ENCODE assay signal across 8 cellular contexts in the genomic region with DNA sequence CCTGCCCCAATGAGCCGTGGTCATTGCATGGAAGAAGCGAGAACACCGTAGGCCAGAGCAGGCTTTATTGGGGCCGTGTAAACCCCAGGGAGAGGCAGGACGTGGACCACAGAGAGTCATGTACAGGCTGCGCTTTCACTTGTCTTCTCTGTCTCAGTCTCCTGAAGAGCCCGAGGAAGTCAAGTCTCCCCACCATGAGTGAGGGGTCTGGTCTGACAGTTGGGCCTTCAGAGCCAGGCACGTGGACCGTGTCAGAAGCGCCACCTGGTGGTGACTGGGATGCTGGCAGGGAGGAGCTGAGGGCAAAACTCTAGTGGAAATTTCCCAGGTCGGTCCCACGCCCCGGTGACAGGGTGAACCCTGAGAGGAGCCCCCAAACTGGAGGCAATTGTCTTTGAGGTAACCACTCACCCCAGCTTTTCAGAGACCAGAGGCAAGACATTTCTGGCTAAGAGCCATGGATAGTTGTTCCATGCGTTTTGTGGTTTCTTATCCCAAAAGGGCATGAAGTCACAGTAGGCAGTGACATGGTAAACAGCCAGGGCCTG. TPM values are rescaled to one million over a fixed set of nuclear protein-coding genes. Genes with fewer than 3 reads are reported as not detected.
A peak's percentile ranks its signal among the peaks of the same experiment; 100 is the strongest.
DNase-seq lines count a peak whose midpoint lies in the region; ATAC-seq and TF ChIP-seq lines count a peak whose summit lies in the region.

No MANE protein-coding gene starts in this region.

- intact Hi-C loops in tibial artery (cut with DNase I; ENCODE audit: low total_unique reads): loop anchor here (2.0 kb wide), 1 partner anchor 43 kb away; no protein-coding TSS in a partner anchor

- ATAC-seq in GM19455 (IDR thresholded peaks at IDR 0.05; ENCODE audit: unreplicated experiment): no peak

- in situ Hi-C loops in GM23248 (cut with MboI): no loop called here

- no peak overlapping the region for H3K4me3 ChIP-seq in GM23248
- H3K4me3 ChIP-seq in fibroblast of the aortic adventitia (ENCODE audit: low read depth, low read length): no peak overlapping the region
- no peak overlapping the region for H3K4me3 ChIP-seq in osteoblast (ENCODE audit: insufficient read depth, low read length)
- H3K4me3 ChIP-seq in tibial artery: no peak overlapping the region

- WGBS in GM23248 (ENCODE audit: low coverage in 1 of 2, low lambda C conversion rate in 2 of 2, missing lambda C conversion rate in 2 of 2), 2 experiments: 33% methylated on average over 14 of the region's 14 CpGs

- H3K9me3 ChIP-seq in GM23248 (ENCODE audit: low read depth) (no peaks in the 10 kb centered on the region), osteoblast (ENCODE audit: low read depth, low read length) (no peaks in the 10 kb centered on the region), tibial artery (no peaks in the 10 kb centered on the region)

- no peak overlapping the region for H3K4me2 ChIP-seq in GM23248 (ENCODE audit: unreplicated experiment)
- no peak overlapping the region for H3K4me2 ChIP-seq in osteoblast (ENCODE audit: insufficient read depth, low read length)

- peaks cover 31% of the 10 kb centered on the region for H3F3A ChIP-seq in GM23248 (ENCODE audit: insufficient read depth)

- H3K9ac ChIP-seq in GM23248: no peak overlapping the region

- TF ChIP-seq CTCF in fibroblast of the aortic adventitia (IDR thresholded peaks at IDR 0.05; ENCODE audit: insufficient read depth, low read length) (peak; percentile 97), osteoblast (IDR thresholded peaks at IDR 0.05; ENCODE audit: extremely low read depth, low read depth, low read length) (peak; percentile 98), tibial artery (IDR thresholded peaks at IDR 0.05) (peak; percentile 90 to 92)

- peak; percentile 16 to 20 for DNase-seq in AML-193 (lab: John Stamatoyannopoulos, UW)
- DNase-seq in GM23248: peak; percentile 70
- DNase-seq in OCI-M2 (lab: John Stamatoyannopoulos, UW; ENCODE audit: unreplicated experiment): peak; percentile 59
- peak; percentile 65 to 75 for DNase-seq in activated T-helper 1 cell treated with anti-CD3 and anti-CD28 coated beads, Interleukin-2, amount 50 U/mL, for 16 hours (ENCODE audit: low read depth in 1 of 2, low spot score in 1 of 2)
- peak; percentile 62 for DNase-seq in fibroblast of the aortic adventitia (ENCODE audit: low read depth)
- peak; percentile 93 for DNase-seq in osteoblast (ENCODE audit: insufficient read length, low spot score, missing footprints)
- peak; percentile 62 to 81 for DNase-seq in tibial artery

- H3K79me2 ChIP-seq in GM23248 (ENCODE audit: insufficient read depth) (no peaks in the 10 kb centered on the region), osteoblast (ENCODE audit: insufficient read depth, low read length) (no peaks in the 10 kb centered on the region)

- no peaks in the 10 kb centered on the region for H3K9me2 ChIP-seq in GM23248 (ENCODE audit: insufficient read depth)

- H3K4me1 ChIP-seq in GM23248 (ENCODE audit: insufficient read depth): peaks cover 4% of the 10 kb centered on the region; the same call in 1 of the 2 replicates
- H3K4me1 ChIP-seq in osteoblast (ENCODE audit: insufficient read depth, low read length): peaks cover 7% of the 10 kb centered on the region
- H3K4me1 ChIP-seq in tibial artery: peaks cover 0 to 26% (median 15%) of the 10 kb centered on the region in 4 donors

- H3K36me3 ChIP-seq in GM23248 (ENCODE audit: low read depth) (peaks cover 17% of the 10 kb centered on the region), osteoblast (ENCODE audit: insufficient read depth, low read length) (peaks cover 38% of the 10 kb centered on the region), tibial artery (peaks cover 26 to 42% (median 28%) of the 10 kb centered on the region in 3 donors)

- H3K27me3 ChIP-seq in GM23248 (replicated peaks; ENCODE audit: insufficient read depth): no peaks in the 10 kb centered on the region
- no peaks in the 10 kb centered on the region for H3K27me3 ChIP-seq in osteoblast (ENCODE audit: insufficient read depth, low read length)
- H3K27me3 ChIP-seq in tibial artery: no peaks in the 10 kb centered on the region

- H3K27ac ChIP-seq in GM23248 (no peak overlapping the region), osteoblast (ENCODE audit: low read depth, low read length) (no peak overlapping the region), tibial artery (no peak overlapping the region)

- no peak overlapping the region for H2AFZ ChIP-seq in GM23248
- no peak overlapping the region for H2AFZ ChIP-seq in osteoblast (ENCODE audit: low read length)

- H4K20me1 ChIP-seq in GM23248 (ENCODE audit: insufficient read depth) (no peaks in the 10 kb centered on the region), osteoblast (ENCODE audit: insufficient read depth, low read length) (no peaks in the 10 kb centered on the region)

RNA-seq across cellular contexts. Expression of a gene that starts 17.4 kb away (rescaled TPM):
- total RNA-seq in GM23248 (2014; rRNA removed; shearing (Covaris generic)): 0.38 and 1.4 TPM in 2 replicates
- 0.23 TPM in 1 of 2 replicates, not detected in the other for polyA plus RNA-seq in GM23248 (2016; fragmentation: Nextera tagmentation; extraction: Ambion mirVana)
- total RNA-seq in fibroblast of the aortic adventitia (ENCODE audit: low replicate concordance) (0.09 and 1.6 TPM in 2 replicates), osteoblast (0.29 and 0.36 TPM in 2 replicates)

RNA-seq across cellular contexts. Expression of a gene that starts 24.0 kb away (rescaled TPM):
- 60.8 and 88.1 TPM in 2 replicates for total RNA-seq in GM23248 (2014; rRNA removed; shearing (Covaris generic))
- 11.8 and 12.4 TPM in 2 replicates for polyA plus RNA-seq in GM23248 (2016; fragmentation: Nextera tagmentation; extraction: Ambion mirVana)
- 31.1 and 68.5 TPM in 2 replicates for total RNA-seq in fibroblast of the aortic adventitia (ENCODE audit: low replicate concordance)
- 69.8 and 72.5 TPM in 2 replicates for total RNA-seq in osteoblast

RNA-seq across cellular contexts. Expression of a gene that starts 29.7 kb away (rescaled TPM):
- not detected in 2 replicates for total RNA-seq in GM23248 (2014; rRNA removed; shearing (Covaris generic))
- 0.05 TPM in 1 of 2 replicates, not detected in the other for polyA plus RNA-seq in GM23248 (2016; fragmentation: Nextera tagmentation; extraction: Ambion mirVana)
- total RNA-seq in fibroblast of the aortic adventitia (ENCODE audit: low replicate concordance) (not detected in 2 replicates), osteoblast (not detected in 2 replicates)

RNA-seq across cellular contexts. Expression of a gene that starts 49.7 kb away (rescaled TPM):
- total RNA-seq in GM23248 (2014; rRNA removed; shearing (Covaris generic)): 1.5 and 1.8 TPM in 2 replicates
- 1.1 and 2.1 TPM in 2 replicates for polyA plus RNA-seq in GM23248 (2016; fragmentation: Nextera tagmentation; extraction: Ambion mirVana)
- total RNA-seq in fibroblast of the aortic adventitia (ENCODE audit: low replicate concordance): 0.36 and 2.1 TPM in 2 replicates
- total RNA-seq in osteoblast: 16.3 and 24.5 TPM in 2 replicates

Comparison
In these comparisons a context has a peak if more than half of its experiments do, and no peak if none do; other contexts are left out.
1. DNase-seq: peak in every context shown above with its lines; median percentile 93 in osteoblast; 72 in tibial artery; 70 in GM23248; 70 in activated T-helper 1 cell treated with anti-CD3 and anti-CD28 coated beads, Interleukin-2, amount 50 U/mL, for 16 hours; 62 in fibroblast of the aortic adventitia; 59 in OCI-M2; 18 in AML-193.